In genomic region chr3:19946291-19946831, GRCh38 we compare ENCODE assay signal across 8 cellular contexts. TPM values are rescaled to one million over a fixed set of nuclear protein-coding genes. Genes with fewer than 3 reads are reported as not detected.
DNase-seq lines count a peak whose midpoint lies in the region; ATAC-seq and TF ChIP-seq lines count a peak whose summit lies in the region.

No MANE protein-coding gene starts in this region.

- no peaks in the 10 kb centered on the region for H3K36me3 ChIP-seq in colonic mucosa

- H3K27me3 ChIP-seq in colonic mucosa (no peaks in the 10 kb centered on the region), mononuclear cell (ENCODE audit: insufficient read depth, low read length) (no peaks in the 10 kb centered on the region)

- H3K4me3 ChIP-seq in colonic mucosa (peak overlapping the region; percentile 88), mononuclear cell (ENCODE audit: low read length) (peak overlapping the region; percentile 93)

- H3K27me3 Mint-ChIP-seq in HFFc6 (ENCODE audit: insufficient read depth) = no peaks in the 10 kb centered on the region; the same call in none of the 2 replicates

- peak overlapping the region; percentile 73 to 98 for H3K9ac ChIP-seq in colonic mucosa (ENCODE audit: low read depth in 2 of 2, low read length in 2 of 2)

- peak; percentile 8 for ATAC-seq in GM18502 (IDR thresholded peaks at IDR 0.05; ENCODE audit: poor library complexity, unreplicated experiment)

- peaks cover 8% of the 10 kb centered on the region for H3K36me3 Mint-ChIP-seq in HFFc6 (ENCODE audit: low read depth)

- no peaks in the 10 kb centered on the region for H3K9me3 ChIP-seq in colonic mucosa
- H3K9me3 ChIP-seq in mononuclear cell (ENCODE audit: low read depth, low read length) = no peaks in the 10 kb centered on the region

- intact Hi-C loops in colonic mucosa (cut with DNase I) = loop anchor here (5.0 kb wide), 2 partner anchors 96 to 241 kb away; partner anchors contain the start of genes KAT2B and SGO1

- H3K9me3 Mint-ChIP-seq in HFFc6 = no peaks in the 10 kb centered on the region

- H3K4me1 ChIP-seq in colonic mucosa (peaks cover 7% of the 10 kb centered on the region), mononuclear cell (ENCODE audit: insufficient read depth, low read length) (peaks cover 30% of the 10 kb centered on the region)

- peak overlapping the region; percentile 99 for H3K27ac ChIP-seq in colonic mucosa

- peak overlapping the region; percentile 99 for H3K27ac Mint-ChIP-seq in HFFc6

- TF ChIP-seq CTCF in HFFc6 (IDR thresholded peaks at IDR 0.05) = no peak
- TF ChIP-seq CTCF in colonic mucosa (IDR thresholded peaks at IDR 0.05) = no peak

- peak overlapping the region; percentile 98 for H3K4me3 Mint-ChIP-seq in HFFc6

- H3K4me1 Mint-ChIP-seq in HFFc6 (ENCODE audit: low read depth) = peaks cover 37% of the 10 kb centered on the region

- DNase-seq in HFFc6 (peak; percentile 3), NOMO-1 (lab: John Stamatoyannopoulos, UW; ENCODE audit: unreplicated experiment in 2 of 2) (peak; percentile 65 to 79), colonic mucosa (no peak), GDM1 (lab: John Stamatoyannopoulos, UW) (no peak), DMS114 treated with DMSO at 0.1 percent for 48 hours (lab: John Stamatoyannopoulos, UW; ENCODE audit: unreplicated experiment) (no peak), mucosa of gallbladder (ENCODE audit: low spot score) (no peak)

RNA-seq across cellular contexts. Expression of gene RAB5A, which starts 0.5 kb away (rescaled TPM):
- total RNA-seq in HFFc6 (2021; fragmentation: NEBNext Ultra II Directional; extraction: Animal tissue kit (Norgen Biotek cat#: 25700)) = 10 to 100 TPM; 56.7 to 71.1 (median 66.0) TPM
- total RNA-seq in colonic mucosa = 10 to 100 TPM; 40.4 to 87.1 TPM
- 150 TPM for total RNA-seq in mononuclear cell
- total RNA-seq in mucosa of gallbladder = 53.6 TPM

RNA-seq across cellular contexts. Expression of gene EFHB, which starts 12.3 kb away (rescaled TPM):
- 1 to 10 TPM in 1 of 6 experiments, under 1 TPM in 4, not detected in 1; 0.40 to 1.2 (median 0.59) TPM for total RNA-seq in HFFc6 (2021; fragmentation: NEBNext Ultra II Directional; extraction: Animal tissue kit (Norgen Biotek cat#: 25700))
- total RNA-seq in colonic mucosa (1 to 10 TPM in 1 of 2 donors, not detected in 1; 1.7 TPM), mononuclear cell (0.73 TPM), mucosa of gallbladder (0.75 TPM)

Comparison
In these comparisons a context has a peak if more than half of its experiments do, and no peak if none do; other contexts are left out.
1. DNase-seq: peak in HFFc6 (single experiment) and NOMO-1 (2 of 2); none in colonic mucosa (single experiment), GDM1 (single experiment), DMS114 treated with DMSO at 0.1 percent for 48 hours (single experiment) and mucosa of gallbladder (single experiment).